ENCODE assay signal across 15 cellular contexts in the genomic region with DNA sequence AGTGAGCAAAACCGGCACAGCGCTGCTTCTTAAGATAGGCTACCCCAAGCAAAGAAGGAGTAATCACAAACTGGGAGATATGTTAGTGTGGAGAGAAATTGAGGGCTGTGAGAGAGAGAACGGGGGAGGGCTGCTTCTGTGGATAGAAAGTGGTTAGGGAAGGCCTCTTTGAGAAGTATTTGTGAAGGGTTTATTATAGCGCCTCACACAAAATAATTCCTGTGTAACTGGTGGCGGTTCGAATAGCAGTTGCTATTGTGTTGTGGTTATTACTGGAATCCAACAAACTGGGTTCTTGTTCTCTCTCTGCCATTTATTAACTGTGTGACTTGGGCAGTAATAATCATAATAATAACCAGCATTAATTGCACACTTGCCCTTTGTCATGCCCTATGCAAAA. TPM values are rescaled to one million over a fixed set of nuclear protein-coding genes. Genes with fewer than 3 reads are reported as not detected.
A peak's percentile ranks its signal among the peaks of the same experiment; 100 is the strongest.
DNase-seq lines count a peak whose midpoint lies in the region; ATAC-seq and TF ChIP-seq lines count a peak whose summit lies in the region.
"Had no signal": no experiment of that assay in that cellular context is flagged by ENCODE, and none has a peak within 500 bp of the region (broad histone marks: within the 10 kb centered on the region; RNA-seq: fewer than 3 reads in every experiment).

No MANE protein-coding gene starts in this region.

- intact Hi-C loops in naive thymus-derived CD4-positive, alpha-beta T cell (cut with micrococcal nuclease) = no loop called here
- intact Hi-C loops in sciatic nerve (cut with DNase I) = no loop called here

- POLR2A ChIA-PET in naive thymus-derived CD4-positive, alpha-beta T cell (lab: Charles Lee) = interaction anchor here (15.9 kb wide), 1 partner anchor 13 kb away, joined by 317 read pairs; the partner anchor contains the start of gene MLLT6

- H3K4me3 ChIP-seq in SK-N-MC = no peak overlapping the region
- H3K4me3 ChIP-seq in naive thymus-derived CD4-positive, alpha-beta T cell (ENCODE audit: low read length) = no peak overlapping the region

- peaks cover 5% of the 10 kb centered on the region for H3K36me3 Mint-ChIP-seq in activated naive CD8-positive, alpha-beta T cell
- peaks cover 30% of the 10 kb centered on the region for H3K36me3 Mint-ChIP-seq in activated naive CD8-positive, alpha-beta T cell treated with anti-CD3 and anti-CD28 coated beads, Interleukin-2, amount 50 U/mL, for 24 hours (ENCODE audit: low read depth)
- peaks cover 0 to 32% (median 19%) of the 10 kb centered on the region in 5 donors for H3K36me3 Mint-ChIP-seq in naive thymus-derived CD4-positive, alpha-beta T cell
- H3K36me3 Mint-ChIP-seq in type B pancreatic cell = peaks cover 16% of the 10 kb centered on the region

- peaks cover 42% of the 10 kb centered on the region for H3K4me1 Mint-ChIP-seq in activated naive CD8-positive, alpha-beta T cell (ENCODE audit: low read depth)
- peaks cover 36% of the 10 kb centered on the region for H3K4me1 Mint-ChIP-seq in activated naive CD8-positive, alpha-beta T cell treated with anti-CD3 and anti-CD28 coated beads, Interleukin-2, amount 50 U/mL, for 24 hours
- peaks cover 15 to 64% (median 37%) of the 10 kb centered on the region in 7 donors for H3K4me1 Mint-ChIP-seq in naive thymus-derived CD4-positive, alpha-beta T cell
- H3K4me1 Mint-ChIP-seq in type B pancreatic cell (ENCODE audit: unreplicated experiment) = peaks cover 17% of the 10 kb centered on the region

- no peak for TF ChIP-seq CTCF in type B pancreatic cell (conservative IDR thresholded peaks at IDR 0.05)

- no peak for ATAC-seq in activated naive CD8-positive, alpha-beta T cell treated with anti-CD3 and anti-CD28 coated beads, Interleukin-2, amount 50 U/mL, for 24 hours
- ATAC-seq in naive thymus-derived CD4-positive, alpha-beta T cell = no peak
- ATAC-seq in sciatic nerve = no peak

- no peaks in the 10 kb centered on the region for H3K27me3 Mint-ChIP-seq in activated naive CD8-positive, alpha-beta T cell
- H3K27me3 Mint-ChIP-seq in activated naive CD8-positive, alpha-beta T cell treated with anti-CD3 and anti-CD28 coated beads, Interleukin-2, amount 50 U/mL, for 24 hours = no peaks in the 10 kb centered on the region
- no peaks in the 10 kb centered on the region for H3K27me3 Mint-ChIP-seq in naive thymus-derived CD4-positive, alpha-beta T cell
- no peaks in the 10 kb centered on the region for H3K27me3 Mint-ChIP-seq in type B pancreatic cell

- 0 out of 2 replicates have a peak overlapping the region, but pooled peaks have one; percentile 1 for H3K27ac ChIP-seq in SK-N-MC
- H3K27ac ChIP-seq in naive thymus-derived CD4-positive, alpha-beta T cell (ENCODE audit: low read depth, low read length) = no peak overlapping the region

- no peaks in the 10 kb centered on the region for H3K27me3 ChIP-seq in naive thymus-derived CD4-positive, alpha-beta T cell (ENCODE audit: control insufficient read depth in 2 of 2, insufficient read depth in 2 of 2, low read length in 2 of 2)

- peaks cover 3 to 12% of the 10 kb centered on the region in 2 donors for H3K4me1 ChIP-seq in naive thymus-derived CD4-positive, alpha-beta T cell (ENCODE audit: control insufficient read depth in 2 of 2, insufficient read depth in 2 of 2, low read length in 2 of 2)

- peak overlapping the region; percentile 64 for H3K27ac Mint-ChIP-seq in activated naive CD8-positive, alpha-beta T cell
- H3K27ac Mint-ChIP-seq in activated naive CD8-positive, alpha-beta T cell treated with anti-CD3 and anti-CD28 coated beads, Interleukin-2, amount 50 U/mL, for 24 hours = no peak overlapping the region
- peak overlapping the region in 5 of 9 donors; percentile 5 to 80 (median 44) for H3K27ac Mint-ChIP-seq in naive thymus-derived CD4-positive, alpha-beta T cell
- H3K27ac Mint-ChIP-seq in type B pancreatic cell = peak overlapping the region; percentile 11

- H3K9ac ChIP-seq in SK-N-MC (ENCODE audit: insufficient read length) = no peak overlapping the region

- H3K9me3 ChIP-seq in SK-N-MC (ENCODE audit: low read depth, low read length) = no peaks in the 10 kb centered on the region
- no peaks in the 10 kb centered on the region for H3K9me3 ChIP-seq in naive thymus-derived CD4-positive, alpha-beta T cell (ENCODE audit: control insufficient read depth in 2 of 3, low read length in 3 of 3)

- no peak overlapping the region for H3K4me3 Mint-ChIP-seq in activated naive CD8-positive, alpha-beta T cell
- no peak overlapping the region for H3K4me3 Mint-ChIP-seq in activated naive CD8-positive, alpha-beta T cell treated with anti-CD3 and anti-CD28 coated beads, Interleukin-2, amount 50 U/mL, for 24 hours
- no peak overlapping the region for H3K4me3 Mint-ChIP-seq in naive thymus-derived CD4-positive, alpha-beta T cell
- no peak overlapping the region for H3K4me3 Mint-ChIP-seq in type B pancreatic cell

- CTCF ChIA-PET in naive thymus-derived CD4-positive, alpha-beta T cell (lab: Charles Lee) = no interaction called here

- H3K36me3 ChIP-seq in SK-N-MC (ENCODE audit: insufficient read depth, low read length) = peaks cover 35% of the 10 kb centered on the region
- H3K36me3 ChIP-seq in naive thymus-derived CD4-positive, alpha-beta T cell (ENCODE audit: control insufficient read depth in 2 of 3, insufficient read depth in 3 of 3, low read length in 3 of 3) = peaks cover 24 to 91% (median 30%) of the 10 kb centered on the region in 3 experiments

- H3K9me3 Mint-ChIP-seq in activated naive CD8-positive, alpha-beta T cell (ENCODE audit: low read depth) = no peaks in the 10 kb centered on the region
- no peaks in the 10 kb centered on the region for H3K9me3 Mint-ChIP-seq in activated naive CD8-positive, alpha-beta T cell treated with anti-CD3 and anti-CD28 coated beads, Interleukin-2, amount 50 U/mL, for 24 hours
- H3K9me3 Mint-ChIP-seq in naive thymus-derived CD4-positive, alpha-beta T cell = no peaks in the 10 kb centered on the region
- no peaks in the 10 kb centered on the region for H3K9me3 Mint-ChIP-seq in type B pancreatic cell

- no peak for DNase-seq in activated naive CD8-positive, alpha-beta T cell treated with anti-CD3 and anti-CD28 coated beads, Interleukin-2, amount 50 U/mL, for 24 hours
- no peak for DNase-seq in SK-N-MC (ENCODE audit: low read depth, low spot score)
- DNase-seq in naive thymus-derived CD4-positive, alpha-beta T cell = no peak
- no peak for DNase-seq in type B pancreatic cell (ENCODE audit: extremely low spot score, unreplicated experiment)
- DNase-seq in sciatic nerve (ENCODE audit: low spot score) = no peak
- no peak for DNase-seq in SW480 (ENCODE audit: low spot score)
- DNase-seq: ACHN, GF-D8, HCEC 1CT, IMR-90, Kasumi-1, NCI-H2029, NCI-H2171 treated with DMSO at 0.1 percent for 48 hours, NCI-H774 had no signal

RNA-seq across cellular contexts. Expression of gene CISD3, which starts 9.2 kb away (rescaled TPM):
- 10 to 100 TPM in 3 of 5 experiments, 1 to 10 TPM in 2; 8.0 to 39.6 (median 12.9) TPM for total RNA-seq in naive thymus-derived CD4-positive, alpha-beta T cell
- polyA plus RNA-seq in naive thymus-derived CD4-positive, alpha-beta T cell = 10 to 100 TPM; 33.0 to 39.0 TPM
- 12.8 and 15.6 TPM in 2 replicates for total RNA-seq in type B pancreatic cell (ENCODE audit: low replicate concordance)
- 17.3 TPM for total RNA-seq in sciatic nerve

RNA-seq across cellular contexts. Expression of gene MLLT6, which starts 15.9 kb away (rescaled TPM):
- 100 to 1,000 TPM; 287 to 533 (median 384) TPM for total RNA-seq in naive thymus-derived CD4-positive, alpha-beta T cell
- polyA plus RNA-seq in naive thymus-derived CD4-positive, alpha-beta T cell = 10 to 100 TPM; 10.2 to 11.7 TPM
- total RNA-seq in type B pancreatic cell (ENCODE audit: low replicate concordance) (122 and 130 TPM in 2 replicates), sciatic nerve (202 TPM)

RNA-seq across cellular contexts. Expression of gene PCGF2, which starts 27.2 kb away (rescaled TPM):
- total RNA-seq in naive thymus-derived CD4-positive, alpha-beta T cell = 1 to 10 TPM in 1 of 5 experiments, under 1 TPM in 1, not detected in 3; 0.34 to 2.7 TPM
- under 1 TPM in 1 of 2 donors, not detected in 1; 0.09 TPM for polyA plus RNA-seq in naive thymus-derived CD4-positive, alpha-beta T cell
- total RNA-seq in type B pancreatic cell (ENCODE audit: low replicate concordance) (37.6 and 74.6 TPM in 2 replicates), sciatic nerve (56.2 TPM)

RNA-seq across cellular contexts. Expression of gene PSMB3, which starts 31.6 kb away (rescaled TPM):
- 100 to 1,000 TPM in 2 of 5 experiments, 10 to 100 TPM in 3; 60.8 to 287 (median 92.1) TPM for total RNA-seq in naive thymus-derived CD4-positive, alpha-beta T cell
- 100 to 1,000 TPM; 382 to 410 TPM for polyA plus RNA-seq in naive thymus-derived CD4-positive, alpha-beta T cell
- total RNA-seq in type B pancreatic cell (ENCODE audit: low replicate concordance) (149 and 152 TPM in 2 replicates), sciatic nerve (84.8 TPM)

RNA-seq across cellular contexts. Expression of gene EPOP, which starts 46.2 kb away (rescaled TPM):
- 10 to 100 TPM in 1 of 5 experiments, under 1 TPM in 4; 0.19 to 13.4 (median 0.34) TPM for total RNA-seq in naive thymus-derived CD4-positive, alpha-beta T cell
- polyA plus RNA-seq in naive thymus-derived CD4-positive, alpha-beta T cell = not detected
- total RNA-seq in type B pancreatic cell (ENCODE audit: low replicate concordance) = 6.2 and 11.0 TPM in 2 replicates
- total RNA-seq in sciatic nerve = 1.5 TPM

Comparison
In these comparisons a context has a peak if more than half of its experiments do, and no peak if none do; other contexts are left out.
1. RNA of gene PCGF2, which starts 27.2 kb away (total RNA-seq): 37.6 to 74.6 TPM in type B pancreatic cell and 56.2 TPM in sciatic nerve (single experiment); 0.34 to 2.7 TPM in naive thymus-derived CD4-positive, alpha-beta T cell; every median in the first group is over 10 times any median in the second.